In the genomic region with DNA sequence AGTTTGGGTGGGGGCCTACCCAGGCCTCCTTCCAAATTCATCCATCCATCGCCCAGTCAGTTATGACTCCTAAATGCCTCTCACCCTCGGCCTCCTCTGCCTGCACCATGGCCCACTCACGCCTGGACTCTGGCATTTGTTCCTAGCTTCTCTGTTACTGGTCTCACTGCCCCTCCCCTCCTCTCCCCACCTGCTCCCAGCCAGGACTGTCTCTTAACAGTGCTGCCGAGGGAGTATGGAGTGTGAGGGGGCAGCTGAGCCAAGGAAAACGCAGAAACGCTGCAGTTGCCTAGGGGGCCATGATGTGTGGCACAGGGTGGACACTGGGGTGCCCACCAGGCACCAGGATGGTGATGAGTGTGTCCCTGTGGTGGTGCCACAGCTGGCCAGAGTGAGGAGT, we compare ENCODE assay signal across 10 cellular contexts. TPM values are rescaled to one million over a fixed set of nuclear protein-coding genes. Genes with fewer than 3 reads are reported as not detected.
A peak's percentile ranks its signal among the peaks of the same experiment; 100 is the strongest.
DNase-seq lines count a peak whose midpoint lies in the region; TF ChIP-seq lines count a peak whose summit lies in the region.
"Had no signal": no experiment of that assay in that cellular context is flagged by ENCODE, and none has a peak within 500 bp of the region (broad histone marks: within the 10 kb centered on the region; RNA-seq: fewer than 3 reads in every experiment).

No MANE protein-coding gene starts in this region.

- no peak for TF ChIP-seq POLR2A in tibial nerve (IDR thresholded peaks at IDR 0.05)

- no peak overlapping the region for H3K14ac ChIP-seq in mesenchymal stem cell (ENCODE audit: low read length in 2 of 2)

- H2AFZ ChIP-seq in mesenchymal stem cell (ENCODE audit: low read depth, low read length): no peak overlapping the region

- in situ Hi-C loops in astrocyte of the cerebellum (cut with HindIII; ENCODE audit: low sequenced_read_pairs): no loop called here

- peak overlapping the region; percentile 5 for H4K8ac ChIP-seq in mesenchymal stem cell (ENCODE audit: low read length)

- TF ChIP-seq CTCF in astrocyte of the cerebellum (IDR thresholded peaks at IDR 0.05; ENCODE audit: low read depth, low read length, missing control alignments): no peak
- no peak for TF ChIP-seq CTCF in tibial nerve (IDR thresholded peaks at IDR 0.05)

- H3K27ac ChIP-seq in mesenchymal stem cell (ENCODE audit: low read length, poor library complexity, severe bottlenecking): no peak overlapping the region
- peak overlapping the region in 3 of 4 donors; percentile 19 to 82 (median 75) for H3K27ac ChIP-seq in tibial nerve

- 94% methylated on average over 6 of the region's 6 CpGs for WGBS in mesenchymal stem cell
- WGBS in tibial nerve, 2 donors: 55 to 57% methylated on average over 6 of the region's 6 CpGs

- H3K27me3 Mint-ChIP-seq in activated naive CD4-positive, alpha-beta T cell treated with anti-CD3 and anti-CD28 coated beads, Interleukin-2, amount 50 U/mL, for 24 hours: no peaks in the 10 kb centered on the region

- no peak overlapping the region for H2BK15ac ChIP-seq in mesenchymal stem cell (ENCODE audit: low read depth, poor library complexity, severe bottlenecking)

- no peak for DNase-seq in activated naive CD4-positive, alpha-beta T cell treated with anti-CD3 and anti-CD28 coated beads, Interleukin-2, amount 50 U/mL, for 16 hours
- DNase-seq in astrocyte of the cerebellum (ENCODE audit: low read depth) (no peak), mesenchymal stem cell (no peak), tibial nerve (ENCODE audit: low spot score in 2 of 2) (no peak), NCI-H2196 treated with DMSO at 0.1 percent for 48 hours (lab: John Stamatoyannopoulos, UW; ENCODE audit: unreplicated experiment) (no peak), DMS114 treated with DMSO at 0.1 percent for 48 hours (lab: John Stamatoyannopoulos, UW; ENCODE audit: unreplicated experiment) (no peak)
- no peak for DNase-seq in central memory CD4-positive, alpha-beta T cell
- DNase-seq: amniotic stem cell, DMS 273 treated with DMSO at 0.1 percent for 48 hours had no signal

- H3K23ac ChIP-seq in mesenchymal stem cell (ENCODE audit: low read length in 2 of 2): peak overlapping the region in 1 of 2 experiments; percentile 65

- no peaks in the 10 kb centered on the region for H3K9me3 Mint-ChIP-seq in activated naive CD4-positive, alpha-beta T cell treated with anti-CD3 and anti-CD28 coated beads, Interleukin-2, amount 50 U/mL, for 24 hours

- peaks cover 39 to 46% of the 10 kb centered on the region in 2 experiments for H3K36me3 ChIP-seq in mesenchymal stem cell (ENCODE audit: control insufficient read depth in 1 of 2, insufficient read depth in 2 of 2, low read depth in 1 of 2, low read length in 2 of 2)
- peaks cover 0 to 43% (median 2%) of the 10 kb centered on the region in 3 donors for H3K36me3 ChIP-seq in tibial nerve

- no peak overlapping the region for H2BK120ac ChIP-seq in mesenchymal stem cell (ENCODE audit: low read depth, low read length)

- peak overlapping the region in 1 of 2 experiments; percentile 33 for H2BK12ac ChIP-seq in mesenchymal stem cell (ENCODE audit: low read length in 2 of 2)

- H3K36me3 Mint-ChIP-seq in activated naive CD4-positive, alpha-beta T cell treated with anti-CD3 and anti-CD28 coated beads, Interleukin-2, amount 50 U/mL, for 24 hours: peaks cover 3% of the 10 kb centered on the region

- no peak overlapping the region for H3K18ac ChIP-seq in mesenchymal stem cell (ENCODE audit: low read depth in 1 of 2, low read length in 2 of 2)

- peaks cover 15% of the 10 kb centered on the region for H3K4me1 Mint-ChIP-seq in activated naive CD4-positive, alpha-beta T cell treated with anti-CD3 and anti-CD28 coated beads, Interleukin-2, amount 50 U/mL, for 24 hours

- H3K9me3 ChIP-seq in mesenchymal stem cell (ENCODE audit: control insufficient read depth, low read length): no peaks in the 10 kb centered on the region
- no peaks in the 10 kb centered on the region for H3K9me3 ChIP-seq in tibial nerve

- no peak overlapping the region for H3K27ac Mint-ChIP-seq in activated naive CD4-positive, alpha-beta T cell treated with anti-CD3 and anti-CD28 coated beads, Interleukin-2, amount 50 U/mL, for 24 hours

- peak overlapping the region; percentile 78 for H3K9ac ChIP-seq in mesenchymal stem cell (ENCODE audit: low read length)

- H2BK5ac ChIP-seq in mesenchymal stem cell (ENCODE audit: low read depth, low read length, poor library complexity, severe bottlenecking): no peak overlapping the region

- H3K27me3 ChIP-seq in mesenchymal stem cell (ENCODE audit: control insufficient read depth in 1 of 2, insufficient read depth in 1 of 2, low read length in 2 of 2) (no peaks in the 10 kb centered on the region), tibial nerve (no peaks in the 10 kb centered on the region)

- H2AK5ac ChIP-seq in mesenchymal stem cell (ENCODE audit: low read length, severe bottlenecking): no peak overlapping the region

- no peak for TF ChIP-seq EP300 in tibial nerve (IDR thresholded peaks at IDR 0.05)

- no peak overlapping the region for H4K91ac ChIP-seq in mesenchymal stem cell (ENCODE audit: low read length)

- H3K4me2 ChIP-seq in mesenchymal stem cell (ENCODE audit: low read length, poor library complexity, severe bottlenecking): peak overlapping the region; percentile 91

- H3K4me1 ChIP-seq in mesenchymal stem cell (ENCODE audit: control insufficient read depth, insufficient read depth, low read depth, low read length): peaks cover 21% of the 10 kb centered on the region
- H3K4me1 ChIP-seq in tibial nerve: peaks cover 0 to 56% (median 24%) of the 10 kb centered on the region in 4 donors

- H3K79me1 ChIP-seq in mesenchymal stem cell (replicated peaks; ENCODE audit: low read length, poor library complexity, severe bottlenecking): peaks cover 17% of the 10 kb centered on the region

- H3K4me3 Mint-ChIP-seq in activated naive CD4-positive, alpha-beta T cell treated with anti-CD3 and anti-CD28 coated beads, Interleukin-2, amount 50 U/mL, for 24 hours: peak overlapping the region; percentile 63

- peak overlapping the region; percentile 48 for H3K4me3 ChIP-seq in astrocyte of the cerebellum (ENCODE audit: low read depth, low read length)
- peak overlapping the region in 1 of 2 experiments; percentile 86 for H3K4me3 ChIP-seq in mesenchymal stem cell (ENCODE audit: insufficient read depth in 1 of 2, low read depth in 1 of 2, low read length in 2 of 2)
- peak overlapping the region in 2 of 4 donors; percentile 63 to 71 for H3K4me3 ChIP-seq in tibial nerve

- no peak overlapping the region for H3K4ac ChIP-seq in mesenchymal stem cell (ENCODE audit: low read depth in 1 of 2, low read length in 2 of 2)

RNA-seq across cellular contexts. Expression of gene RCCD1, which starts 3.1 kb away (rescaled TPM):
- polyA plus RNA-seq in mesenchymal stem cell (2013, experiment 1 of 2): 5.6 TPM
- 5.7 TPM for polyA plus RNA-seq in mesenchymal stem cell (2013, experiment 2 of 2)
- total RNA-seq in tibial nerve: 10 to 100 TPM in 3 of 4 donors, 1 to 10 TPM in 1; 8.7 to 15.9 (median 12.5) TPM

RNA-seq across cellular contexts. Expression of gene UNC45A, which starts 22.7 kb away (rescaled TPM):
- polyA plus RNA-seq in mesenchymal stem cell (2013, experiment 1 of 2): 30.4 TPM
- polyA plus RNA-seq in mesenchymal stem cell (2013, experiment 2 of 2): 28.6 TPM
- total RNA-seq in tibial nerve: 10 to 100 TPM; 47.7 to 64.2 (median 58.4) TPM

RNA-seq across cellular contexts. Expression of gene HDDC3, which starts 25.4 kb away (rescaled TPM):
- polyA plus RNA-seq in mesenchymal stem cell (2013, experiment 1 of 2): 7.3 TPM
- 7.2 TPM for polyA plus RNA-seq in mesenchymal stem cell (2013, experiment 2 of 2)
- total RNA-seq in tibial nerve: 10 to 100 TPM; 16.5 to 22.5 (median 18.7) TPM

RNA-seq across cellular contexts. Expression of gene PRC1, which starts 36.5 kb away (rescaled TPM):
- polyA plus RNA-seq in mesenchymal stem cell (2013, experiment 1 of 2): 24.0 TPM
- 24.6 TPM for polyA plus RNA-seq in mesenchymal stem cell (2013, experiment 2 of 2)
- 10 to 100 TPM; 12.1 to 31.0 (median 14.9) TPM for total RNA-seq in tibial nerve

RNA-seq across cellular contexts. Expression of gene MAN2A2, which starts 54.7 kb away (rescaled TPM):
- polyA plus RNA-seq in mesenchymal stem cell (2013, experiment 1 of 2): 23.9 TPM
- 23.2 TPM for polyA plus RNA-seq in mesenchymal stem cell (2013, experiment 2 of 2)
- 100 to 1,000 TPM in 3 of 4 donors, 10 to 100 TPM in 1; 83.5 to 178 (median 128) TPM for total RNA-seq in tibial nerve
